Comparison of ENCODE assay signal across 12 cellular contexts in the genomic region with DNA sequence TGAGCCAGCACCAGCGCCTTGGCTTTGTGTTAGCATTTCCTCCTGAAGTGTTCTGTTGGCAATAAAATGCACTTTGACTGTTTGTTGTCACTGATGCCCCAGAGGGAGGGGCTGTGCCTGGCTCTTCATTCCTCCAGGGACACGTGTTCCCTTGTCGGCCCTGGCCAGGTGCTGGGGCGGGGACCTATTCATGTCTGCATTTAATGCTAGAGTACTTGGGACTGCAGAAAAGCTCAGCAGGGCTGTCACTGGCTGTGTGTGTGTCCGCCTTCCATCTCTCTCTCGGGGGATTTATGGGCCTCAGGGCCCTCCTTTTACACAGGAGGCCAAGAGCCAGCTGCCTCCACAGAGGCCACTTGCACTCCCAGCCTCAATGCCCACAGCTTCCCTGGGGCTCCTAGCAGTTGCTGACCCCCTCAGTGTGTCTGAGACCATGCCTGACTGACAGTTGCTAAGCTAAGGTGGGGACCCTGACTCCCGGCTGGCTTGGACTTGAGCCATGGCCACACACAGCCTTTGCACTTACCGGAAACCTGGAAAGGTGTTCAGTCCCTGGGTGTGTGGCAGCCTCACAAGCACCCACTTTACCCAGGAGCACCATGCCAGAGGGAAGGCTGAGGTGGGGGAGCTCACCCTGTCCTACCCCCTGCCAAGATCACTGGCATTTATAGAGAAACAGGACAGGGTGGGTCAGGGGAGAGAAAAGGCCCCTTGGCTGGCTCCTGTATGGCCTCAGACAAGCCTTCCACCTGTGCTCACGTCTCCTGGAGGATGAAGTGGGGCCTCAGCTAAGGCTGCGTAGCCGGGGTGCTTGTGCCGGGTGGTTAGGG. TPM values are rescaled to one million over a fixed set of nuclear protein-coding genes. Genes with fewer than 3 reads are reported as not detected.
DNase-seq lines count a peak whose midpoint lies in the region; ATAC-seq and TF ChIP-seq lines count a peak whose summit lies in the region.
"Had no signal": no experiment of that assay in that cellular context is flagged by ENCODE, and none has a peak within 500 bp of the region (broad histone marks: within the 10 kb centered on the region; RNA-seq: fewer than 3 reads in every experiment).

No MANE protein-coding gene starts in this region.

- peak; percentile 55 for DNase-seq in natural killer cell treated with Interleukin-12 subunit alpha and Interleukin-12 subunit beta and Interleukin-15 and Interleukin-18, amount 100 ng/mL, for 72 hours (ENCODE audit: low spot score)
- DNase-seq in natural killer cell: no peak
- peak in 5 of 7 donors; percentile 54 to 77 (median 62) for DNase-seq in adrenal gland
- peak; percentile 81 to 92 (median 92) for DNase-seq in right lobe of liver
- DNase-seq in RPMI8226: no peak
- no peak for DNase-seq in GF-D8 (lab: John Stamatoyannopoulos, UW)
- no peak for DNase-seq in activated CD4-positive, alpha-beta T cell treated with anti-CD3 and anti-CD28 coated beads for 48 hours
- DNase-seq: activated naive CD4-positive, alpha-beta T cell treated with anti-CD3 and anti-CD28 coated beads, Interleukin-2, amount 10 ng/mL, durations not matched to agents 7 days and 5 days; CD4-positive, CD25-positive, alpha-beta regulatory T cell; foreskin fibroblast had no signal

- H3K4me1 Mint-ChIP-seq in natural killer cell treated with Interleukin-12 subunit alpha and Interleukin-12 subunit beta and Interleukin-15 and Interleukin-18, amount 100 ng/mL, for 72 hours (ENCODE audit: low read depth in 2 of 2): peaks cover 5 to 10% of the 10 kb centered on the region in 2 donors
- H3K4me1 Mint-ChIP-seq in natural killer cell: peaks cover 12% of the 10 kb centered on the region in 2 donors

- no peaks in the 10 kb centered on the region for H3K36me3 Mint-ChIP-seq in natural killer cell treated with Interleukin-12 subunit alpha and Interleukin-12 subunit beta and Interleukin-15 and Interleukin-18, amount 100 ng/mL, for 72 hours
- H3K36me3 Mint-ChIP-seq in natural killer cell: no peaks in the 10 kb centered on the region

- intact Hi-C loops in natural killer cell (cut with micrococcal nuclease) (loop anchor here (5.0 kb wide), 2 partner anchors 34 to 374 kb away; partner anchors contain the start of gene VPS37B), adrenal gland (cut with DNase I) (no loop called here), right lobe of liver (cut with DNase I) (no loop called here)

- H3K4me1 ChIP-seq in adrenal gland (replicated peaks in 1 of 2) (peaks cover 21 to 36% of the 10 kb centered on the region in 2 donors), right lobe of liver (peaks cover 0 to 72% (median 30%) of the 10 kb centered on the region in 4 donors)

- no peak for TF ChIP-seq CTCF in natural killer cell (IDR thresholded peaks at IDR 0.05)
- TF ChIP-seq CTCF in adrenal gland (IDR thresholded peaks at IDR 0.05): no peak
- TF ChIP-seq CTCF in right lobe of liver (IDR thresholded peaks at IDR 0.05): no peak

- peak overlapping the region; percentile 26 to 29 for H3K27ac Mint-ChIP-seq in natural killer cell treated with Interleukin-12 subunit alpha and Interleukin-12 subunit beta and Interleukin-15 and Interleukin-18, amount 100 ng/mL, for 72 hours
- H3K27ac Mint-ChIP-seq in natural killer cell: peak overlapping the region in 1 of 2 donors; percentile 67
- H3K27ac Mint-ChIP-seq: activated naive CD4-positive, alpha-beta T cell treated with anti-CD3 and anti-CD28 coated beads, Interleukin-2, amount 10 ng/mL, durations not matched to agents 7 days and 5 days had no signal

- no peak for ATAC-seq in natural killer cell treated with Interleukin-12 subunit alpha and Interleukin-12 subunit beta and Interleukin-15 and Interleukin-18, amount 100 ng/mL, for 72 hours
- ATAC-seq in natural killer cell: no peak
- peak; percentile 40 to 58 (median 46) for ATAC-seq in right lobe of liver
- ATAC-seq in GM18502 (IDR thresholded peaks at IDR 0.05; ENCODE audit: poor library complexity, unreplicated experiment): no peak

- 56 to 66% (median 63%) methylated on average over 9 to 12 of the region's 12 CpGs for WGBS in adrenal gland, 4 donors
- WGBS in right lobe of liver (ENCODE audit: insufficient coverage, low coverage, low lambda C conversion rate, missing lambda C conversion rate): no CpG with 5 or more reads among the region's 12 CpGs

- no peaks in the 10 kb centered on the region for H3K27me3 ChIP-seq in adrenal gland
- H3K27me3 ChIP-seq in right lobe of liver: no peaks in the 10 kb centered on the region

- H3K27ac ChIP-seq in adrenal gland (peak overlapping the region in 4 of 5 donors; percentile 17 to 79 (median 56)), right lobe of liver (peak overlapping the region in 2 of 3 donors; percentile 68 to 81)
- H3K27ac ChIP-seq: thoracic aorta had no signal

- no peaks in the 10 kb centered on the region for H3K9me3 Mint-ChIP-seq in natural killer cell treated with Interleukin-12 subunit alpha and Interleukin-12 subunit beta and Interleukin-15 and Interleukin-18, amount 100 ng/mL, for 72 hours
- no peaks in the 10 kb centered on the region for H3K9me3 Mint-ChIP-seq in natural killer cell
- H3K9me3 Mint-ChIP-seq: activated naive CD4-positive, alpha-beta T cell treated with anti-CD3 and anti-CD28 coated beads, Interleukin-2, amount 10 ng/mL, durations not matched to agents 7 days and 5 days; CD4-positive, CD25-positive, alpha-beta regulatory T cell had no signal

- peaks cover 0 to 22% of the 10 kb centered on the region in 2 donors for H3K36me3 ChIP-seq in adrenal gland (replicated peaks in 1 of 2)
- H3K36me3 ChIP-seq in right lobe of liver: peaks cover 0 to 5% (median 0%) of the 10 kb centered on the region in 4 donors

- H3K4me3 Mint-ChIP-seq in natural killer cell treated with Interleukin-12 subunit alpha and Interleukin-12 subunit beta and Interleukin-15 and Interleukin-18, amount 100 ng/mL, for 72 hours: no peak overlapping the region
- H3K4me3 Mint-ChIP-seq in natural killer cell: no peak overlapping the region
- H3K4me3 Mint-ChIP-seq: activated naive CD4-positive, alpha-beta T cell treated with anti-CD3 and anti-CD28 coated beads, Interleukin-2, amount 10 ng/mL, durations not matched to agents 7 days and 5 days had no signal

- H3K9me3 ChIP-seq in adrenal gland (replicated peaks in 1 of 3) (no peaks in the 10 kb centered on the region), right lobe of liver (no peaks in the 10 kb centered on the region)
- H3K9me3 ChIP-seq: thoracic aorta had no signal

- H3K27me3 Mint-ChIP-seq in natural killer cell treated with Interleukin-12 subunit alpha and Interleukin-12 subunit beta and Interleukin-15 and Interleukin-18, amount 100 ng/mL, for 72 hours: no peaks in the 10 kb centered on the region
- no peaks in the 10 kb centered on the region for H3K27me3 Mint-ChIP-seq in natural killer cell (ENCODE audit: low read depth in 2 of 2)
- H3K27me3 Mint-ChIP-seq: activated naive CD4-positive, alpha-beta T cell treated with anti-CD3 and anti-CD28 coated beads, Interleukin-2, amount 10 ng/mL, durations not matched to agents 7 days and 5 days; CD4-positive, CD25-positive, alpha-beta regulatory T cell had no signal

- TF ChIP-seq POLR2A in adrenal gland (IDR thresholded peaks at IDR 0.05): no peak
- TF ChIP-seq POLR2A in right lobe of liver (IDR thresholded peaks at IDR 0.05): peak; percentile 21

- H3K4me3 ChIP-seq in adrenal gland (no peak overlapping the region), right lobe of liver (no peak overlapping the region)
- H3K4me3 ChIP-seq: thoracic aorta had no signal

RNA-seq across cellular contexts. Expression of gene HIP1R, which starts 27.8 kb away (rescaled TPM):
- 10 to 100 TPM; 14.8 to 48.9 TPM for total RNA-seq in natural killer cell treated with Interleukin-12 subunit alpha and Interleukin-12 subunit beta and Interleukin-15 and Interleukin-18, amount 100 ng/mL, for 72 hours
- 10 to 100 TPM; 78.6 to 93.1 (median 85.5) TPM for total RNA-seq in natural killer cell
- 100 to 1,000 TPM in 1 of 8 donors, 10 to 100 TPM in 7; 32.2 to 107 (median 41.3) TPM for total RNA-seq in adrenal gland
- 10 to 100 TPM; 21.6 to 70.9 (median 57.5) TPM for polyA plus RNA-seq in adrenal gland
- total RNA-seq in right lobe of liver: 10 to 100 TPM; 23.6 to 37.2 (median 27.8) TPM

RNA-seq across cellular contexts. Expression of gene VPS37B, which starts 32.8 kb away (rescaled TPM):
- 10 to 100 TPM; 42.6 to 46.9 TPM for total RNA-seq in natural killer cell treated with Interleukin-12 subunit alpha and Interleukin-12 subunit beta and Interleukin-15 and Interleukin-18, amount 100 ng/mL, for 72 hours
- total RNA-seq in natural killer cell (100 to 1,000 TPM; 142 to 167 (median 165) TPM), adrenal gland (10 to 100 TPM; 21.8 to 46.1 (median 30.7) TPM), right lobe of liver (1 to 10 TPM; 5.2 to 6.7 (median 6.0) TPM)
- 10 to 100 TPM; 11.0 to 52.4 (median 25.7) TPM for polyA plus RNA-seq in adrenal gland

Comparison
In these comparisons a context has a peak if more than half of its experiments do, and no peak if none do; other contexts are left out.
1. DNase-seq: peak in natural killer cell treated with Interleukin-12 subunit alpha and Interleukin-12 subunit beta and Interleukin-15 and Interleukin-18, amount 100 ng/mL, for 72 hours (single experiment), adrenal gland (5 of 7) and right lobe of liver (3 of 3); none in natural killer cell (single experiment), RPMI8226 (single experiment), GF-D8 (single experiment) and activated CD4-positive, alpha-beta T cell treated with anti-CD3 and anti-CD28 coated beads for 48 hours (single experiment).
2. ATAC-seq: peak in right lobe of liver (4 of 4); none in natural killer cell treated with Interleukin-12 subunit alpha and Interleukin-12 subunit beta and Interleukin-15 and Interleukin-18, amount 100 ng/mL, for 72 hours (0 of 2), natural killer cell (0 of 3) and GM18502 (single experiment).